Comparison of ENCODE assay signal across 14 cellular contexts in the genomic region with DNA sequence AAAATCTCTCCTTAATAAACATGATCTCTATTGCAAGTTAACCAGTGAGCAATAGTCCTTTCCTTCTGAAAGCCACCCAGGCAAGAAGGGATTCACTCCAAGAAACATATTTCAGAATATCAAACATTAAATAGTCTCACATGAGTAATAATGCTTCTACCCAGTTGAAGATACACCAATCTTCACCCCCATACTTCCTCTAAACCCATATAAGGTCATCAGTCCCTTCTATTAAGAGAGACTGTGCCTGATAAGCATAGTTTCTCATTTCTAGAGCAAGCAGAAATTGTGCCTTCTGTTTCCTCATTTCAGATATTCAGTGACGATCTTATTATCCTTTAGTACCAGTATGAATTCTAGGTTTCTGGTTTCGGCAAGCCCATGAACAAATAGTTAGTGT.
DNase-seq lines count a peak whose midpoint lies in the region; ATAC-seq and TF ChIP-seq lines count a peak whose summit lies in the region.
"Had no signal": no experiment of that assay in that cellular context is flagged by ENCODE, and none has a peak within 500 bp of the region (broad histone marks: within the 10 kb centered on the region; RNA-seq: fewer than 3 reads in every experiment).

No MANE protein-coding gene starts in this region.

- WGBS in endodermal cell (ENCODE audit: insufficient coverage in 1 of 2, insufficient read length in 1 of 2), 2 experiments = 98 to 100% methylated on average over 1 to 2 of the region's 2 CpGs

- peak; percentile 63 for ATAC-seq in activated CD4-positive, alpha-beta T cell treated with anti-CD3 and anti-CD28 coated beads for 36 hours
- ATAC-seq in effector memory CD8-positive, alpha-beta T cell (replicated peaks) = peak; percentile 35

- no peak for DNase-seq in activated CD4-positive, alpha-beta T cell treated with anti-CD3 and anti-CD28 coated beads for 36 hours
- DNase-seq in activated CD4-positive, alpha-beta T cell treated with anti-CD3 and anti-CD28 coated beads, Interleukin-2, amount 50 U/mL, for 4 hours = no peak
- DNase-seq in OCI-M1 (lab: John Stamatoyannopoulos, UW) (peak; percentile 68), NCI-H1048 (lab: John Stamatoyannopoulos, UW) (no peak), endodermal cell (no peak)
- DNase-seq in effector memory CD8-positive, alpha-beta T cell = no peak
- no peak for DNase-seq in activated CD8-positive, alpha-beta memory T cell treated with anti-CD3 and anti-CD28 coated beads, Interleukin-2, amount 50 U/mL, for 4 hours
- DNase-seq: 8988T; AML-193; CD8-positive, alpha-beta memory T cell; DMS53; GF-D8 had no signal

- POLR2A ChIA-PET in activated CD4-positive, alpha-beta T cell treated with anti-CD3 and anti-CD28 coated beads for 36 hours (lab: Charles Lee) = no interaction called here

- H3K36me3 Mint-ChIP-seq in activated CD4-positive, alpha-beta T cell treated with anti-CD3 and anti-CD28 coated beads for 36 hours (ENCODE audit: low read depth) = no peaks in the 10 kb centered on the region
- no peaks in the 10 kb centered on the region for H3K36me3 Mint-ChIP-seq in effector memory CD8-positive, alpha-beta T cell (ENCODE audit: insufficient read depth)
- peaks cover 5% of the 10 kb centered on the region for H3K36me3 Mint-ChIP-seq in endodermal cell (ENCODE audit: low read depth)

- H3K27me3 Mint-ChIP-seq in activated CD4-positive, alpha-beta T cell treated with anti-CD3 and anti-CD28 coated beads for 36 hours = no peaks in the 10 kb centered on the region
- H3K27me3 Mint-ChIP-seq in effector memory CD8-positive, alpha-beta T cell = no peaks in the 10 kb centered on the region
- H3K27me3 Mint-ChIP-seq in endodermal cell (ENCODE audit: insufficient read depth) = peaks cover 11% of the 10 kb centered on the region
- H3K27me3 Mint-ChIP-seq: CD8-positive, alpha-beta memory T cell had no signal

- H3K9me3 Mint-ChIP-seq in activated CD4-positive, alpha-beta T cell treated with anti-CD3 and anti-CD28 coated beads for 36 hours (ENCODE audit: low read depth) = peaks cover 8% of the 10 kb centered on the region
- peaks cover 8 to 24% of the 10 kb centered on the region in 2 donors for H3K9me3 Mint-ChIP-seq in effector memory CD8-positive, alpha-beta T cell
- H3K9me3 Mint-ChIP-seq in endodermal cell = peaks cover 25% of the 10 kb centered on the region

- intact Hi-C loops in activated CD4-positive, alpha-beta T cell treated with anti-CD3 and anti-CD28 coated beads for 36 hours (cut with DNase I, micrococcal nuclease) = no loop called here

- H3K4me3 ChIP-seq in endodermal cell (ENCODE audit: low read length) = no peak overlapping the region
- H3K4me3 ChIP-seq: BLaER1, HAP-1 had no signal

- H3K4me1 Mint-ChIP-seq in activated CD4-positive, alpha-beta T cell treated with anti-CD3 and anti-CD28 coated beads for 36 hours = peaks cover 11% of the 10 kb centered on the region
- peaks cover 15 to 17% of the 10 kb centered on the region in 2 donors for H3K4me1 Mint-ChIP-seq in effector memory CD8-positive, alpha-beta T cell (ENCODE audit: low read depth in 2 of 2)
- peaks cover 2% of the 10 kb centered on the region for H3K4me1 Mint-ChIP-seq in endodermal cell

- no peaks in the 10 kb centered on the region for H3K4me1 ChIP-seq in endodermal cell (ENCODE audit: control insufficient read depth, insufficient read depth, low read length)
- H3K4me1 ChIP-seq: HAP-1 had no signal

- H3K4me3 Mint-ChIP-seq in activated CD4-positive, alpha-beta T cell treated with anti-CD3 and anti-CD28 coated beads for 36 hours = no peak overlapping the region
- no peak overlapping the region for H3K4me3 Mint-ChIP-seq in effector memory CD8-positive, alpha-beta T cell
- no peak overlapping the region for H3K4me3 Mint-ChIP-seq in endodermal cell

- TF ChIP-seq CTCF in endodermal cell (conservative IDR thresholded peaks at IDR 0.05) = no peak

- H3K9me3 ChIP-seq in endodermal cell (ENCODE audit: control insufficient read depth, low read length) = no peaks in the 10 kb centered on the region

- H3K9ac ChIP-seq in endodermal cell (ENCODE audit: extremely low read depth, low read length, poor library complexity, severe bottlenecking) = no peak overlapping the region
- H3K9ac ChIP-seq: BLaER1 had no signal

- no peak overlapping the region for H3K27ac Mint-ChIP-seq in activated CD4-positive, alpha-beta T cell treated with anti-CD3 and anti-CD28 coated beads for 36 hours
- H3K27ac Mint-ChIP-seq in effector memory CD8-positive, alpha-beta T cell = no peak overlapping the region
- H3K27ac Mint-ChIP-seq in endodermal cell = no peak overlapping the region

- H3K27me3 ChIP-seq in endodermal cell (ENCODE audit: control insufficient read depth, insufficient read depth, low read length, poor library complexity, severe bottlenecking) = peaks cover 22% of the 10 kb centered on the region
- H3K27me3 ChIP-seq: BLaER1 had no signal

- no peaks in the 10 kb centered on the region for H3K36me3 ChIP-seq in endodermal cell (ENCODE audit: control insufficient read depth, insufficient read depth, low read length)
- H3K36me3 ChIP-seq: BLaER1, HAP-1 had no signal

- CTCF ChIA-PET in activated CD4-positive, alpha-beta T cell treated with anti-CD3 and anti-CD28 coated beads for 36 hours (lab: Charles Lee) = no interaction called here

- H3K27ac ChIP-seq in endodermal cell (ENCODE audit: low read depth, low read length) = no peak overlapping the region
- H3K27ac ChIP-seq: BLaER1 had no signal
